Comparison of ENCODE assay signal across 12 cellular contexts in the genomic region with DNA sequence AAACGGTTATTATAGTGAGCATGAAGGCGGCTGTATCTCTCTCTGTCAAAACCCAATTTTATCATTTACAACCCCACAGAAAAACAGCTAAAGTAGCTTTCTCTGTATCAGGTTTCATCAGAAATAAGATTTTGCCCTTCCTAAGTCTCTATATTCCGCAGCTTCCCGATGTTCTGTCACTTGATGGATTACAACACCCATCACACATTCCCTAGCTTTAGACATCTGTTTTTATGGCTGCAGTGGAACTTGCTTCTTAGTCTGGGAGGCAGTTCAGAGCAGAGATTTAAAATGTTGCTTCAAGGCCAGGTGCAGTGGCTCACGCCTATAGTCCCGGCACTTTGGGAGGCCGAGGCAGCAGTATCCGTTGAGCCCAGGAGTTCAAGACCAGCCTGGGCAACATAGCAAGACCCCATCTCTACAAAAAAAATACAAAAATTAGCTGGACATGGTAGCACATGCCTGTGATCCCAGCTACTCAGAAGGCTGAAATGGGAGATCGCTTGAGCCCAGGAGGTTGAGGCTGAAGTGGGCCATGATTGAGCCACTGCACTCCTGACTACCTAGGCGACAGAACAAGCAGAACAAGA. TPM values are rescaled to one million over a fixed set of nuclear protein-coding genes. Genes with fewer than 3 reads are reported as not detected.
DNase-seq lines count a peak whose midpoint lies in the region; ATAC-seq and TF ChIP-seq lines count a peak whose summit lies in the region.
"Had no signal": no experiment of that assay in that cellular context is flagged by ENCODE, and none has a peak within 500 bp of the region (broad histone marks: within the 10 kb centered on the region; RNA-seq: fewer than 3 reads in every experiment).

No MANE protein-coding gene starts in this region.

- dilution Hi-C loops in IMR-90 (cut with HindIII; ENCODE audit: low sequenced_read_pairs, unreplicated experiment): no loop called here

- no peaks in the 10 kb centered on the region for H3K9me3 ChIP-seq in CD8-positive, alpha-beta T cell (ENCODE audit: low read length)
- H3K9me3 ChIP-seq in IMR-90 (ENCODE audit: control insufficient read depth, insufficient read depth, low read length) (no peaks in the 10 kb centered on the region), adipocyte (ENCODE audit: control insufficient read depth, low read length) (no peaks in the 10 kb centered on the region)
- H3K9me3 ChIP-seq in naive thymus-derived CD4-positive, alpha-beta T cell (ENCODE audit: control insufficient read depth in 2 of 3, low read length in 3 of 3): no peaks in the 10 kb centered on the region
- H3K9me3 ChIP-seq: pancreas had no signal

- peak overlapping the region; percentile 10; the same call in 1 of the 2 replicates for H2BK20ac ChIP-seq in IMR-90 (ENCODE audit: low read depth, low read length)

- in situ Hi-C loops in IMR-90 (cut with MboI; ENCODE audit: low sequenced_read_pairs): no loop called here

- peak overlapping the region; percentile 93 for H2BK15ac ChIP-seq in IMR-90 (ENCODE audit: low read depth, low read length)

- POLR2A ChIA-PET in CD8-positive, alpha-beta T cell (lab: Charles Lee): interaction anchor here (0.7 to 1.0 kb wide), 2 partner anchors 22 to 409 kb away, joined by 3 to 6 read pairs; no protein-coding TSS in a partner anchor
- POLR2A ChIA-PET in IMR-90 (lab: Charles Lee; ENCODE audit: unreplicated experiment): no interaction called here
- POLR2A ChIA-PET in naive thymus-derived CD4-positive, alpha-beta T cell (lab: Charles Lee): interaction anchor here (0.6 to 1.0 kb wide), 2 partner anchors 307 to 328 kb away, joined by 3 read pairs; no protein-coding TSS in a partner anchor

- BruUV-seq in IMR-90 (replicated peaks; lab: Mats Ljungman, UMichigan): no TSS peak

- no peak overlapping the region for H3K23ac ChIP-seq in IMR-90 (ENCODE audit: low read depth, low read length)

- H3K4me3 ChIP-seq in CD8-positive, alpha-beta T cell (ENCODE audit: low read depth, low read length): no peak overlapping the region
- H3K4me3 ChIP-seq in IMR-90 (ENCODE audit: insufficient read depth, low read depth, low read length): no peak overlapping the region
- H3K4me3 ChIP-seq in adipocyte (ENCODE audit: low read length): no peak overlapping the region
- H3K4me3 ChIP-seq in naive thymus-derived CD4-positive, alpha-beta T cell (ENCODE audit: low read length): no peak overlapping the region
- H3K4me3 ChIP-seq: pancreas had no signal

- TF ChIP-seq RAD21 in IMR-90 (IDR thresholded peaks at IDR 0.05; ENCODE audit: low read length): no peak

- intact Hi-C loops in CD8-positive, alpha-beta T cell (cut with DNase I, micrococcal nuclease): no loop called here
- intact Hi-C loops in IMR-90 (cut with micrococcal nuclease): no loop called here
- intact Hi-C loops in naive thymus-derived CD4-positive, alpha-beta T cell (cut with micrococcal nuclease): loop anchor here (2.0 to 5.0 kb wide), 3 partner anchors 14 to 58 kb away; no protein-coding TSS in a partner anchor

- no peak overlapping the region; the same call in 1 of the 2 replicates for H3K14ac ChIP-seq in IMR-90 (replicated peaks; ENCODE audit: low read depth, low read length)

- peak overlapping the region; percentile 86; the same call in 1 of the 2 replicates for H2AK5ac ChIP-seq in IMR-90 (ENCODE audit: low read depth, low read length)

- peak overlapping the region; percentile 27; the same call in 1 of the 2 replicates for H3K9ac ChIP-seq in IMR-90 (ENCODE audit: low read depth, low read length)
- H3K9ac ChIP-seq in adipocyte (ENCODE audit: low read length): no peak overlapping the region

- H2AFZ ChIP-seq in IMR-90 (replicated peaks; ENCODE audit: low read length, poor library complexity): no peak overlapping the region

- no peaks in the 10 kb centered on the region for H3K27me3 Mint-ChIP-seq in CD8-positive, alpha-beta T cell (ENCODE audit: low read depth)
- H3K27me3 Mint-ChIP-seq in naive thymus-derived CD4-positive, alpha-beta T cell: no peaks in the 10 kb centered on the region

- peaks cover 24 to 29% of the 10 kb centered on the region in 2 experiments; a peak in 3 of 4 replicates for H3K79me1 ChIP-seq in IMR-90 (ENCODE audit: low read depth in 1 of 2, low read length in 2 of 2)

- peak overlapping the region; percentile 65; the same call in 1 of the 2 replicates for H3K18ac ChIP-seq in IMR-90 (ENCODE audit: low read depth, low read length)

- H2BK5ac ChIP-seq in IMR-90 (ENCODE audit: low read depth, low read length, poor library complexity, severe bottlenecking): peak overlapping the region; percentile 78

- no peaks in the 10 kb centered on the region for H3K9me3 Mint-ChIP-seq in CD8-positive, alpha-beta T cell
- H3K9me3 Mint-ChIP-seq in naive thymus-derived CD4-positive, alpha-beta T cell: peaks cover 0 to 2% (median 0%) of the 10 kb centered on the region in 11 donors

- H4K91ac ChIP-seq in IMR-90 (ENCODE audit: insufficient read depth, low read depth, low read length): peak overlapping the region; percentile 62; the same call in 1 of the 2 replicates

- H3K4me1 ChIP-seq in CD8-positive, alpha-beta T cell (ENCODE audit: insufficient read depth, low read length): peaks cover 43% of the 10 kb centered on the region
- H3K4me1 ChIP-seq in IMR-90 (ENCODE audit: control insufficient read depth, insufficient read depth, low read length): peaks cover 16% of the 10 kb centered on the region
- peaks cover 20% of the 10 kb centered on the region for H3K4me1 ChIP-seq in adipocyte (ENCODE audit: control insufficient read depth, insufficient read depth, low read length)
- H3K4me1 ChIP-seq in naive thymus-derived CD4-positive, alpha-beta T cell (ENCODE audit: control insufficient read depth in 2 of 2, insufficient read depth in 2 of 2, low read length in 2 of 2): peaks cover 12 to 58% of the 10 kb centered on the region in 2 donors
- H3K4me1 ChIP-seq: pancreas had no signal

- H2AK9ac ChIP-seq in IMR-90 (replicated peaks; ENCODE audit: low read depth, low read length, poor library complexity): no peak overlapping the region

- no peak for TF ChIP-seq POLR2A in IMR-90 (IDR thresholded peaks at IDR 0.05; ENCODE audit: low read depth, low read length)

- H4K20me1 ChIP-seq in IMR-90 (ENCODE audit: insufficient read depth, low read length): no peaks in the 10 kb centered on the region

- H3K27ac Mint-ChIP-seq in CD8-positive, alpha-beta T cell: peak overlapping the region; percentile 80
- H3K27ac Mint-ChIP-seq in naive thymus-derived CD4-positive, alpha-beta T cell: peak overlapping the region; percentile 58 to 92 (median 79)

- peak overlapping the region; percentile 54; the same call in 1 of the 2 replicates for H2BK120ac ChIP-seq in IMR-90 (ENCODE audit: low read depth, low read length)

- H3K27ac ChIP-seq in CD8-positive, alpha-beta T cell (ENCODE audit: low read depth, low read length): no peak overlapping the region
- H3K27ac ChIP-seq in IMR-90 (ENCODE audit: insufficient read depth, low read length): no peak overlapping the region
- H3K27ac ChIP-seq in naive thymus-derived CD4-positive, alpha-beta T cell (ENCODE audit: low read depth, low read length): peak overlapping the region; percentile 50
- H3K27ac ChIP-seq: pancreas, VCaP had no signal

- H3K4me1 Mint-ChIP-seq in CD8-positive, alpha-beta T cell (ENCODE audit: low read depth): peaks cover 80% of the 10 kb centered on the region
- H3K4me1 Mint-ChIP-seq in naive thymus-derived CD4-positive, alpha-beta T cell: peaks cover 58 to 90% (median 79%) of the 10 kb centered on the region in 7 donors

- H4K8ac ChIP-seq in IMR-90 (ENCODE audit: low read depth in 2 of 2, low read length in 2 of 2): peak overlapping the region; percentile 31 to 57; a peak in 1 of 4 replicates

- CTCF ChIA-PET in CD8-positive, alpha-beta T cell (lab: Charles Lee): interaction anchor here (0.7 kb wide), 1 partner anchor 203 kb away, joined by 3 read pairs; no protein-coding TSS in a partner anchor
- CTCF ChIA-PET in IMR-90 (lab: Yijun Ruan, JAX): interaction anchor here (0.5 to 0.6 kb wide), 2 partner anchors 76 to 356 kb away, joined by 3 to 6 read pairs; no protein-coding TSS in a partner anchor
- CTCF ChIA-PET in naive thymus-derived CD4-positive, alpha-beta T cell (lab: Charles Lee): no interaction called here

- H3K4me2 ChIP-seq in IMR-90 (ENCODE audit: low read depth, low read length): no peak overlapping the region; the same call in 1 of the 2 replicates

- WGBS in IMR-90 (ENCODE audit: extremely low coverage in 2 of 2, insufficient read length in 1 of 2), 2 experiments: no CpG with 5 or more reads among the region's 10 CpGs

- H3K4ac ChIP-seq in IMR-90 (ENCODE audit: low read depth, low read length): peak overlapping the region; percentile 65

- peak overlapping the region; percentile 51 for H3K4me3 Mint-ChIP-seq in CD8-positive, alpha-beta T cell
- H3K4me3 Mint-ChIP-seq in naive thymus-derived CD4-positive, alpha-beta T cell: peak overlapping the region; percentile 14 to 87 (median 72)

- TF ChIP-seq CTCF in CD8-positive, alpha-beta T cell (IDR thresholded peaks at IDR 0.05): no peak
- TF ChIP-seq CTCF in IMR-90 (conservative IDR thresholded peaks at IDR 0.05; ENCODE audit: low read depth, low read length): no peak

- DNase-seq in CD8-positive, alpha-beta T cell: no peak
- DNase-seq in IMR-90 (peak; percentile 23), adipocyte (ENCODE audit: low read depth) (peak; percentile 14), NCI-H446 (lab: John Stamatoyannopoulos, UW) (no peak), A172 (ENCODE audit: low spot score) (no peak)
- no peak for DNase-seq in naive thymus-derived CD4-positive, alpha-beta T cell
- DNase-seq: KG1, NCI-H2171 had no signal

- H3K36me3 ChIP-seq in CD8-positive, alpha-beta T cell (ENCODE audit: insufficient read depth, low read length): no peaks in the 10 kb centered on the region
- H3K36me3 ChIP-seq in IMR-90 (ENCODE audit: control insufficient read depth, insufficient read depth, low read length) (no peaks in the 10 kb centered on the region), adipocyte (ENCODE audit: control insufficient read depth, insufficient read depth, low read length, severe bottlenecking) (no peaks in the 10 kb centered on the region)
- no peaks in the 10 kb centered on the region for H3K36me3 ChIP-seq in naive thymus-derived CD4-positive, alpha-beta T cell (ENCODE audit: control insufficient read depth in 2 of 3, insufficient read depth in 3 of 3, low read length in 3 of 3)
- H3K36me3 ChIP-seq: pancreas had no signal

- H4K5ac ChIP-seq in IMR-90 (ENCODE audit: low read depth, low read length): peak overlapping the region; percentile 69; the same call in 1 of the 2 replicates

- no peak overlapping the region for H3K56ac ChIP-seq in IMR-90 (ENCODE audit: extremely low read depth, insufficient read depth, low read length)

- H3K9me1 ChIP-seq in IMR-90 (ENCODE audit: insufficient read depth, low read length): peaks cover 14% of the 10 kb centered on the region

- peaks cover 12% of the 10 kb centered on the region for H3K36me3 Mint-ChIP-seq in CD8-positive, alpha-beta T cell
- H3K36me3 Mint-ChIP-seq in naive thymus-derived CD4-positive, alpha-beta T cell: peaks cover 0 to 35% (median 0%) of the 10 kb centered on the region in 5 donors

- no peak for ATAC-seq in CD8-positive, alpha-beta T cell
- ATAC-seq in IMR-90 (ENCODE audit: low read depth) (no peak), HG02623 (IDR thresholded peaks at IDR 0.05; ENCODE audit: unreplicated experiment) (no peak)
- ATAC-seq in naive thymus-derived CD4-positive, alpha-beta T cell: no peak
- ATAC-seq: left lobe of liver had no signal

- no peaks in the 10 kb centered on the region for H3K27me3 ChIP-seq in CD8-positive, alpha-beta T cell (ENCODE audit: insufficient read depth, low read length)
- H3K27me3 ChIP-seq in IMR-90 (ENCODE audit: control insufficient read depth, insufficient read depth, low read length) (no peaks in the 10 kb centered on the region), adipocyte (replicated peaks; ENCODE audit: control insufficient read depth, insufficient read depth, low read length) (no peaks in the 10 kb centered on the region)
- H3K27me3 ChIP-seq in naive thymus-derived CD4-positive, alpha-beta T cell (ENCODE audit: control insufficient read depth in 2 of 2, insufficient read depth in 2 of 2, low read length in 2 of 2): no peaks in the 10 kb centered on the region
- H3K27me3 ChIP-seq: pancreas had no signal

RNA-seq across cellular contexts. Expression of a gene that starts 27.6 kb away (rescaled TPM):
- 100 to 1,000 TPM; 134 to 139 TPM for total RNA-seq in CD8-positive, alpha-beta T cell
- 32.5 and 33.7 TPM in 2 replicates for total RNA-seq in IMR-90 (2012; rRNA removed)
- 22.6 and 23.5 TPM in 2 replicates for polyA plus RNA-seq in IMR-90 (2012; rRNA removed)
- 13.7 and 16.8 TPM in 2 replicates for polyA plus RNA-seq in IMR-90 (2012; cell fraction: cytosol; rRNA removed)
- 13.3 and 17.3 TPM in 2 replicates for polyA plus RNA-seq in IMR-90 (2012; cell fraction: nucleus; rRNA removed; ENCODE audit: low replicate concordance)
- 100 to 1,000 TPM; 103 to 192 (median 149) TPM for total RNA-seq in naive thymus-derived CD4-positive, alpha-beta T cell
- 100 to 1,000 TPM; 120 to 156 TPM for polyA plus RNA-seq in naive thymus-derived CD4-positive, alpha-beta T cell
- 2.7 and 3.3 TPM in 2 replicates for total RNA-seq in A172 (2014; rRNA removed; shearing (Covaris generic))

Comparison
In these comparisons a context has a peak if more than half of its experiments do, and no peak if none do; other contexts are left out.
1. DNase-seq: peak in IMR-90 (single experiment) and adipocyte (single experiment); none in CD8-positive, alpha-beta T cell (0 of 7), naive thymus-derived CD4-positive, alpha-beta T cell (0 of 9), NCI-H446 (0 of 2) and A172 (single experiment).
2. intact Hi-C loops: an anchor here in naive thymus-derived CD4-positive, alpha-beta T cell (2.0 to 5.0 kb wide); none called in CD8-positive, alpha-beta T cell and IMR-90.